Comparison of ENCODE assay signal across 20 cellular contexts in the genomic region with DNA sequence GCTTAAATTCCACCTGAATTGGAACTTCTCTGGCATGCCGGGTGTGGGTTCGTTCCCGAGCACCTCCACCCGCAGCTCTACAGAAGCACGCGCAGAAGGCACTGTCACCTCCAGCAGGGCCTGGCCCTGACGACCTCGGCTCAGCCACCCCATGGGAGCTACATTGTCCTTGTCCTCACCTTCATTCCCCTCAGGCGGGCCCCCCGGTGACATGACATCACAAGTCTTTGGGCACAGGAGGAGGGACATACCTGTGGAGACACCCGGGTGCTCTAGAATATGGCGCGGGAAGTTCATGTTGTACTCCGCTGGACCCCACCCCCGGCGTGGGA. TPM values are rescaled to one million over a fixed set of nuclear protein-coding genes. Genes with fewer than 3 reads are reported as not detected.
A peak's percentile ranks its signal among the peaks of the same experiment; 100 is the strongest.
DNase-seq lines count a peak whose midpoint lies in the region; ATAC-seq, FAIRE-seq and TF ChIP-seq lines count a peak whose summit lies in the region.
"Had no signal": no experiment of that assay in that cellular context is flagged by ENCODE, and none has a peak within 500 bp of the region (broad histone marks: within the 10 kb centered on the region; RNA-seq: fewer than 3 reads in every experiment).

No MANE protein-coding gene starts in this region.

- H3K79me1 ChIP-seq in H1 (ENCODE audit: low read depth, low read length), result no peaks in the 10 kb centered on the region

- peak overlapping the region; percentile 100 for H3K4me2 ChIP-seq in Loucy (ENCODE audit: low read depth, low read length, poor library complexity, severe bottlenecking)
- no peak overlapping the region for H3K4me2 ChIP-seq in H1 (ENCODE audit: insufficient read depth in 1 of 2, low read depth in 2 of 2, low read length in 2 of 2)
- H3K4me2 ChIP-seq: GM23338, neural progenitor cell had no signal

- no peaks in the 10 kb centered on the region for H3K9me3 Mint-ChIP-seq in activated CD4-positive, alpha-beta T cell treated with anti-CD3 and anti-CD28 coated beads for 36 hours (ENCODE audit: low read depth)
- H3K9me3 Mint-ChIP-seq: activated naive CD8-positive, alpha-beta T cell treated with anti-CD3 and anti-CD28 coated beads, Interleukin-2, amount 10 ng/mL, durations not matched to agents 7 days and 5 days; GM23338; neural progenitor cell had no signal

- H3K27ac ChIP-seq in H1 (ENCODE audit: low read depth, low read length) (no peak overlapping the region), temporal lobe (ENCODE audit: low read depth, low read length) (peak overlapping the region; percentile 6)
- H3K27ac ChIP-seq: 22Rv1, body of pancreas, neural progenitor cell, psoas muscle, uterus had no signal

- H3K79me2 ChIP-seq in Loucy (ENCODE audit: insufficient read depth, low read length) (peaks cover 11% of the 10 kb centered on the region; the same call in 1 of the 2 replicates), H1 (ENCODE audit: control insufficient read depth in 1 of 2, insufficient read depth in 2 of 2, low read length in 2 of 2) (no peaks in the 10 kb centered on the region)

- peaks cover 11% of the 10 kb centered on the region for H3K4me1 Mint-ChIP-seq in activated CD4-positive, alpha-beta T cell treated with anti-CD3 and anti-CD28 coated beads for 36 hours

- no peak overlapping the region for H3K23ac ChIP-seq in H1 (ENCODE audit: insufficient read length)

- H4K8ac ChIP-seq in H1 (ENCODE audit: extremely low read depth, insufficient read depth, low read length), result no peak overlapping the region

- TF ChIP-seq CTCF in Loucy (conservative IDR thresholded peaks at IDR 0.05; ENCODE audit: low read length), result no peak
- no peak for TF ChIP-seq CTCF in H1 (IDR thresholded peaks at IDR 0.05; ENCODE audit: control extremely low read depth in 1 of 3, insufficient read depth in 1 of 3, low read depth in 1 of 3, low read length in 3 of 3)
- TF ChIP-seq CTCF in GM13976 (IDR thresholded peaks at IDR 0.05; ENCODE audit: borderline replicate concordance, control extremely low read depth, extremely low read depth, insufficient read depth, missing control alignments), result no peak

- H2BK20ac ChIP-seq in H1 (ENCODE audit: low read length), result no peak overlapping the region

- H3K36me3 ChIP-seq in Loucy (ENCODE audit: insufficient read depth, low read length), result no peaks in the 10 kb centered on the region
- no peaks in the 10 kb centered on the region for H3K36me3 ChIP-seq in H1 (ENCODE audit: control insufficient read depth in 2 of 4, insufficient read depth in 4 of 4, low read length in 3 of 4)
- H3K36me3 ChIP-seq: MG63, neural progenitor cell, uterus had no signal

- H3K56ac ChIP-seq in H1 (replicated peaks; ENCODE audit: insufficient read length, low read depth, low read length), result no peak overlapping the region

- H4K5ac ChIP-seq in H1 (ENCODE audit: insufficient read length, low read depth, low read length), result no peak overlapping the region

- H3K9me2 ChIP-seq in Loucy (replicated peaks; ENCODE audit: low read depth, low read length), result no peaks in the 10 kb centered on the region

- no peak overlapping the region for H2BK12ac ChIP-seq in H1 (ENCODE audit: low read depth, low read length)

- intact Hi-C loops in activated CD4-positive, alpha-beta T cell treated with anti-CD3 and anti-CD28 coated beads for 36 hours (cut with DNase I, micrococcal nuclease), result loop anchor here (2.0 to 5.0 kb wide), 3 partner anchors 46 to 292 kb away; no protein-coding TSS in a partner anchor

- H3K9ac ChIP-seq in Loucy (ENCODE audit: low read depth, low read length, poor library complexity, severe bottlenecking) (peak overlapping the region; percentile 95), H1 (replicated peaks in 1 of 4; ENCODE audit: extremely low read depth in 1 of 4, low read depth in 3 of 4, low read length in 3 of 4) (no peak overlapping the region)
- H3K9ac ChIP-seq: neural progenitor cell had no signal

- H3K27me3 ChIP-seq in Loucy (ENCODE audit: insufficient read depth, low read length, poor library complexity, severe bottlenecking) (no peaks in the 10 kb centered on the region), H1 (replicated peaks in 1 of 4; ENCODE audit: control insufficient read depth in 3 of 4, extremely low read depth in 1 of 4, insufficient read depth in 3 of 4, low read length in 3 of 4) (no peaks in the 10 kb centered on the region)
- H3K27me3 ChIP-seq: body of pancreas, MG63, neural progenitor cell, uterus had no signal

- H3K4me3 ChIP-seq in Loucy (ENCODE audit: low read length, poor library complexity, severe bottlenecking), result peak overlapping the region; percentile 83
- no peak overlapping the region for H3K4me3 ChIP-seq in H1 (ENCODE audit: extremely low read depth in 1 of 4, insufficient read depth in 2 of 4, low read depth in 3 of 4, low read length in 4 of 4)
- H3K4me3 ChIP-seq: body of pancreas, GM23338, MG63, neural progenitor cell, psoas muscle, uterus had no signal

- no peaks in the 10 kb centered on the region for H3K23me2 ChIP-seq in H1 (ENCODE audit: low read depth, low read length)

- no peak overlapping the region for H3K14ac ChIP-seq in H1 (ENCODE audit: insufficient read length)

- in situ Hi-C loops in GM13976 (cut with MboI; ENCODE audit: low sequenced_read_pairs, unreplicated experiment), result loop anchor here (25.0 kb wide), 1 partner anchor 496 kb away; no protein-coding TSS in a partner anchor

- H3K9me3 ChIP-seq in Loucy (ENCODE audit: insufficient read depth, low read depth, low read length), result no peaks in the 10 kb centered on the region
- no peaks in the 10 kb centered on the region for H3K9me3 ChIP-seq in H1 (ENCODE audit: insufficient read depth in 2 of 2, low read depth in 1 of 2, low read length in 1 of 2)
- H3K9me3 ChIP-seq: body of pancreas, Caco-2, MG63, psoas muscle, uterus had no signal

- no peak overlapping the region for H3K4ac ChIP-seq in H1 (replicated peaks; ENCODE audit: insufficient read length, low read depth, low read length)

- CTCF ChIA-PET in activated CD4-positive, alpha-beta T cell treated with anti-CD3 and anti-CD28 coated beads for 36 hours (lab: Charles Lee), result interaction anchor here (0.8 to 3.0 kb wide), 31 partner anchors 9 to 825 kb away, joined by 3 to 33 read pairs (median 6); a partner anchor contains a TSS
- CTCF ChIA-PET in H1 (lab: Charles Lee; ENCODE audit: partially characterized antibody), result interaction anchor here (0.6 to 7.6 kb wide), 37 partner anchors 9 to 1203 kb away, joined by 3 to 80 read pairs (median 4); no protein-coding TSS in a partner anchor

- H3K18ac ChIP-seq in H1 (ENCODE audit: extremely low read depth, low read length), result no peak overlapping the region

- H3K27ac Mint-ChIP-seq in activated CD4-positive, alpha-beta T cell treated with anti-CD3 and anti-CD28 coated beads for 36 hours, result no peak overlapping the region
- H3K27ac Mint-ChIP-seq: GM23338, neural progenitor cell had no signal

- DNase-seq in activated CD4-positive, alpha-beta T cell treated with anti-CD3 and anti-CD28 coated beads for 36 hours, result peak; percentile 20
- DNase-seq in activated CD4-positive, alpha-beta T cell treated with anti-CD3 and anti-CD28 coated beads for 1 hour, result no peak
- no peak for DNase-seq in H1 (ENCODE audit: low read depth in 1 of 2, low spot score in 2 of 2)
- no peak for DNase-seq in GM13976 (ENCODE audit: low spot score)
- no peak for DNase-seq in NCI-H774 (lab: John Stamatoyannopoulos, UW)
- DNase-seq in kidney glomerular epithelial cell (lab: John Stamatoyannopoulos, UW), result no peak
- DNase-seq: glutamatergic neuron, MG63, uterus had no signal

- peaks cover 56% of the 10 kb centered on the region for H3K4me1 ChIP-seq in Loucy (ENCODE audit: insufficient read depth, low read length, poor library complexity, severe bottlenecking)
- peaks cover 0 to 7% (median 1%) of the 10 kb centered on the region in 4 experiments; a peak in 2 of 7 replicates for H3K4me1 ChIP-seq in H1 (replicated peaks in 1 of 4; ENCODE audit: control insufficient read depth in 3 of 4, insufficient read depth in 4 of 4, low read length in 3 of 4)
- H3K4me1 ChIP-seq: neural progenitor cell, psoas muscle, uterus had no signal

- no peak for TF ChIP-seq RAD21 in H1 (IDR thresholded peaks at IDR 0.05 in 1 of 2, conservative IDR thresholded peaks at IDR 0.05 in 1 of 2; ENCODE audit: low read depth in 2 of 2, low read length in 2 of 2)

- TF ChIP-seq POLR2A in H1 (IDR thresholded peaks at IDR 0.05; ENCODE audit: control extremely low read depth in 1 of 2, low read depth in 2 of 2, low read length in 2 of 2), result no peak

- no peak for FAIRE-seq in H1 (lab: Jason Lieb, UNC)
- FAIRE-seq: endometrium, small intestine had no signal

- ATAC-seq in activated CD4-positive, alpha-beta T cell treated with anti-CD3 and anti-CD28 coated beads for 36 hours, result no peak

- no peak overlapping the region for H2BK5ac ChIP-seq in H1 (ENCODE audit: low read depth, low read length)

- H4K20me1 ChIP-seq in Loucy (ENCODE audit: insufficient read depth, low read length, poor library complexity, severe bottlenecking) (no peaks in the 10 kb centered on the region), H1 (replicated peaks in 1 of 2; ENCODE audit: control insufficient read depth in 1 of 2, insufficient read depth in 2 of 2, low read length in 2 of 2) (no peaks in the 10 kb centered on the region)

- no peak overlapping the region for H2BK120ac ChIP-seq in H1 (replicated peaks; ENCODE audit: low read depth, low read length)

- H2AFZ ChIP-seq in Loucy (ENCODE audit: low read length) (0 out of 2 replicates have a peak overlapping the region, but pooled peaks have one; percentile 22), H1 (ENCODE audit: low read length) (0 out of 2 replicates have a peak overlapping the region, but pooled peaks have one; percentile 3)
- H2AFZ ChIP-seq: neural progenitor cell had no signal

- no peaks in the 10 kb centered on the region for H3K27me3 Mint-ChIP-seq in activated CD4-positive, alpha-beta T cell treated with anti-CD3 and anti-CD28 coated beads for 36 hours
- H3K27me3 Mint-ChIP-seq: activated naive CD8-positive, alpha-beta T cell treated with anti-CD3 and anti-CD28 coated beads, Interleukin-2, amount 10 ng/mL, durations not matched to agents 7 days and 5 days had no signal

- POLR2A ChIA-PET in activated CD4-positive, alpha-beta T cell treated with anti-CD3 and anti-CD28 coated beads for 36 hours (lab: Charles Lee), result interaction anchor here (1.0 to 1.6 kb wide), 2 partner anchors 102 to 1552 kb away, joined by 4 read pairs; no protein-coding TSS in a partner anchor
- POLR2A ChIA-PET in H1 (lab: Charles Lee; ENCODE audit: partially characterized antibody), result no interaction called here

- H4K91ac ChIP-seq in H1 (replicated peaks; ENCODE audit: insufficient read length, low read length), result no peak overlapping the region

- peaks cover 6% of the 10 kb centered on the region for H3F3A ChIP-seq in Loucy (ENCODE audit: low read depth)

- no peak for TF ChIP-seq EP300 in H1 (IDR thresholded peaks at IDR 0.05; ENCODE audit: borderline replicate concordance in 1 of 2, low read depth in 2 of 2, low read length in 2 of 2)

- no peak overlapping the region for H3K4me3 Mint-ChIP-seq in activated CD4-positive, alpha-beta T cell treated with anti-CD3 and anti-CD28 coated beads for 36 hours
- H3K4me3 Mint-ChIP-seq: GM23338, neural progenitor cell had no signal

- no peaks in the 10 kb centered on the region for H3K36me3 Mint-ChIP-seq in activated CD4-positive, alpha-beta T cell treated with anti-CD3 and anti-CD28 coated beads for 36 hours (ENCODE audit: low read depth)
- H3K36me3 Mint-ChIP-seq: activated naive CD8-positive, alpha-beta T cell treated with anti-CD3 and anti-CD28 coated beads, Interleukin-2, amount 10 ng/mL, durations not matched to agents 7 days and 5 days; neural progenitor cell had no signal

- H2BK15ac ChIP-seq in H1 (ENCODE audit: low read length), result no peak overlapping the region

- no peak overlapping the region for H2AK5ac ChIP-seq in H1 (ENCODE audit: low read depth, low read length)

- WGBS in H1 (ENCODE audit: extremely low coverage in 1 of 2, insufficient coverage in 1 of 2, insufficient read length in 1 of 2, insufficient replicate concordance in 2 of 2, low coverage in 1 of 2, low lambda C conversion rate in 2 of 2, missing lambda C conversion rate in 1 of 2), 2 experiments, result 91% methylated on average over 16 of the region's 16 CpGs; no CpG with 5 or more reads in 1 of the 2 experiments

RNA-seq across cellular contexts. Expression of a gene that starts 37.4 kb away (rescaled TPM):
- total RNA-seq in activated CD4-positive, alpha-beta T cell treated with anti-CD3 and anti-CD28 coated beads for 36 hours, result not detected
- not detected in 2 replicates for total RNA-seq in H1 (2021; fragmentation: NEBNext Ultra II Directional; extraction: Animal tissue kit (Norgen Biotek cat#: 25700))
- 0.02 TPM in 1 of 2 replicates, not detected in the other for polyA plus RNA-seq in H1 (2011; rRNA removed)
- polyA plus RNA-seq in H1 (2011; cell fraction: cytosol; rRNA removed), result not detected
- polyA plus RNA-seq in H1 (2011; cell fraction: nucleus; rRNA removed), result not detected
- not detected in 4 replicates for polyA plus RNA-seq in H1 (2012, experiment 1 of 2)
- polyA plus RNA-seq in H1 (2012, experiment 2 of 2), result not detected
- not detected for polyA plus RNA-seq in H1 (2013, experiment 1 of 2)
- polyA plus RNA-seq in H1 (2013, experiment 2 of 2), result not detected
- not detected in 2 replicates for polyA minus RNA-seq in H1 (2011; rRNA and poly(A)+ RNA removed)
- not detected for polyA minus RNA-seq in H1 (2011; cell fraction: cytosol; rRNA and poly(A)+ RNA removed)
- polyA minus RNA-seq in H1 (2011; cell fraction: nucleus; rRNA and poly(A)+ RNA removed), result not detected
- not detected for total RNA-seq in temporal lobe
- total RNA-seq: body of pancreas, GM23338, psoas muscle, uterus had no signal
- polyA plus RNA-seq: GM23338, psoas muscle had no signal
